Comparison of ENCODE assay signal across 20 cellular contexts in the genomic region with DNA sequence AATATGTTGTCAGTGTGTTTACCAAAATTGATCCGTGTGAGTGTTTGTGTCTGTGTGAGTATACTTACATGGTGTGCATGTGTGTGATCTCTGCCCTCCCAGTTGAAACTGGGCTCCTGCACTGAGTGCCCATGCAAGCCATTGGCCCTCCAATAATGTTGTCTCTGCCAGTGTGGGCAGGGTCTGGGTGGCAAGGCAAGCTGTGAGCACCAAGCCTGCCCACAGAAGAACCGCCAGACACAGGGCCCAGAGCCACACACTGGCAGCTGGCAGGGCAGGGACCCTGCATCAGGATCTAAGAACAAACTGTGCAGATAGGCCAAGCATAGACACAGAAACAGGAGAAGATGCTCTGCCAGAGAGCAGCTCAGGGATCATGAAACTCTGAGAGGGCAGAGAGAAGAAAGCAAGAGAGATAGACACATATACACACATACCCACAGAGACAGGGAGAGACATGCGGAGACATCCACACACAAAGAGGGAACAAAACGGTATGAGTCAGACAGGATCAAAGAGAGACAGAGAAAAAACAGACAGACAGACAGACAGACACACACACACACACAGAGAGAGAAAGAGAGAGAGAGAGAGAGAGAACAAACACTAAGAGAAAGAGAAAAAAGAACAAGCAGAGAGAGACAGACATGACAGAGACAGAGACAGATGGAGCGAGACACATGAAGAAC.
"Had no signal": no experiment of that assay in that cellular context is flagged by ENCODE, and none has a peak within 500 bp of the region (broad histone marks: within the 10 kb centered on the region; RNA-seq: fewer than 3 reads in every experiment).

No MANE protein-coding gene starts in this region.

- H3K9me3 Mint-ChIP-seq: type B pancreatic cell had no signal

- DNase-seq: activated CD4-positive, CD25-positive, alpha-beta regulatory T cell treated with anti-CD3 and anti-CD28 coated beads, Interleukin-2, amount 50 U/mL, for 72 hours; activated effector memory CD4-positive, alpha-beta T cell treated with anti-CD3 and anti-CD28 coated beads, Interleukin-2, amount 50 U/mL, for 16 hours; activated T-cell treated with anti-CD3 and anti-CD28 coated beads, Interleukin-2, amount 50 U/mL, for 48 hours; body of pancreas; dermis blood vessel endothelial cell; effector CD4-positive, alpha-beta T cell; foreskin melanocyte; heart right ventricle; kidney glomerular epithelial cell; left lung; mucosa of descending colon; right cardiac atrium; SK-N-SH; spleen; stimulated activated naive CD4-positive, alpha-beta T cell; SW 1271; T-helper 17 cell; uterus had no signal

- H3K27ac Mint-ChIP-seq: T-helper 17 cell, type B pancreatic cell had no signal

- H3K27me3 Mint-ChIP-seq: T-helper 17 cell, type B pancreatic cell had no signal

- ATAC-seq: body of pancreas, left lung, mucosa of descending colon, right cardiac atrium, T-helper 17 cell had no signal

- H3K36me3 Mint-ChIP-seq: type B pancreatic cell had no signal

- H3K4me3 Mint-ChIP-seq: nephron, T-helper 17 cell, type B pancreatic cell had no signal
